Comparison of ENCODE assay signal across 8 cellular contexts in genomic region chr1:43274125-43274803, GRCh38. TPM values are rescaled to one million over a fixed set of nuclear protein-coding genes. Genes with fewer than 3 reads are reported as not detected.
A peak's percentile ranks its signal among the peaks of the same experiment; 100 is the strongest.
DNase-seq lines count a peak whose midpoint lies in the region; ATAC-seq and TF ChIP-seq lines count a peak whose summit lies in the region.

No MANE protein-coding gene starts in this region.

- no peaks in the 10 kb centered on the region for H3K9me3 Mint-ChIP-seq in activated CD8-positive, alpha-beta T cell treated with anti-CD3 and anti-CD28 coated beads, Interleukin-2, amount 10 ng/mL, durations not matched to agents 7 days and 5 days (ENCODE audit: insufficient read depth)

- H3F3A ChIP-seq in Loucy (ENCODE audit: low read depth): no peaks in the 10 kb centered on the region

- no peaks in the 10 kb centered on the region for H4K20me1 ChIP-seq in Loucy (ENCODE audit: insufficient read depth, low read length, poor library complexity, severe bottlenecking)

- H3K9me2 ChIP-seq in Loucy (replicated peaks; ENCODE audit: low read depth, low read length): no peaks in the 10 kb centered on the region

- CTCF ChIA-PET in activated CD8-positive, alpha-beta T cell treated with anti-CD3 and anti-CD28 coated beads, Interleukin-2, amount 10 ng/mL, durations not matched to agents 7 days and 5 days (lab: Charles Lee): no interaction called here

- H3K79me2 ChIP-seq in Loucy (ENCODE audit: insufficient read depth, low read length): no peaks in the 10 kb centered on the region

- DNase-seq in DMS53 (lab: John Stamatoyannopoulos, UW): peak; percentile 96
- DNase-seq in activated CD8-positive, alpha-beta T cell treated with anti-CD3 and anti-CD28 coated beads, Interleukin-2, amount 10 ng/mL, durations not matched to agents 7 days and 5 days: peak; percentile 75
- DNase-seq in foreskin keratinocyte: peak; percentile 17 to 65
- peak; percentile 19 for DNase-seq in stimulated activated CD4-positive, alpha-beta T cell treated with anti-CD3 and anti-CD28 coated beads, Interleukin-4, amount 100 ng/mL, for 24 hours
- DNase-seq in kidney glomerular epithelial cell (lab: John Stamatoyannopoulos, UW): no peak

- no peak for TF ChIP-seq CTCF in Loucy (conservative IDR thresholded peaks at IDR 0.05; ENCODE audit: low read length)
- TF ChIP-seq CTCF in foreskin keratinocyte (conservative IDR thresholded peaks at IDR 0.05): peak; percentile 1

- H3K4me3 ChIP-seq in Loucy (ENCODE audit: low read length, poor library complexity, severe bottlenecking): peak overlapping the region; percentile 32

- H3K36me3 Mint-ChIP-seq in activated CD8-positive, alpha-beta T cell treated with anti-CD3 and anti-CD28 coated beads, Interleukin-2, amount 10 ng/mL, durations not matched to agents 7 days and 5 days (ENCODE audit: low read depth): peaks cover 11% of the 10 kb centered on the region

- peak; percentile 84 for ATAC-seq in activated CD8-positive, alpha-beta T cell treated with anti-CD3 and anti-CD28 coated beads, Interleukin-2, amount 10 ng/mL, durations not matched to agents 7 days and 5 days
- peak; percentile 55 for ATAC-seq in foreskin keratinocyte
- no peak for ATAC-seq in HG03097 (IDR thresholded peaks at IDR 0.05; ENCODE audit: low FRiP score, unreplicated experiment)
- no peak for ATAC-seq in GM21723 (IDR thresholded peaks at IDR 0.05; ENCODE audit: unreplicated experiment)

- peaks cover 4% of the 10 kb centered on the region for H3K27me3 Mint-ChIP-seq in activated CD8-positive, alpha-beta T cell treated with anti-CD3 and anti-CD28 coated beads, Interleukin-2, amount 10 ng/mL, durations not matched to agents 7 days and 5 days (ENCODE audit: low read depth)

- H3K4me1 Mint-ChIP-seq in activated CD8-positive, alpha-beta T cell treated with anti-CD3 and anti-CD28 coated beads, Interleukin-2, amount 10 ng/mL, durations not matched to agents 7 days and 5 days (ENCODE audit: low read depth): peaks cover 34% of the 10 kb centered on the region

- H3K9ac ChIP-seq in Loucy (ENCODE audit: low read depth, low read length, poor library complexity, severe bottlenecking): no peak overlapping the region

- H3K9me3 ChIP-seq in Loucy (ENCODE audit: insufficient read depth, low read depth, low read length): no peaks in the 10 kb centered on the region

- H3K4me2 ChIP-seq in Loucy (ENCODE audit: low read depth, low read length, poor library complexity, severe bottlenecking): peak overlapping the region; percentile 59

- peaks cover 8% of the 10 kb centered on the region for H3K4me1 ChIP-seq in Loucy (ENCODE audit: insufficient read depth, low read length, poor library complexity, severe bottlenecking)
- no peaks in the 10 kb centered on the region for H3K4me1 ChIP-seq in foreskin keratinocyte

- peak overlapping the region; percentile 99 for H3K27ac Mint-ChIP-seq in activated CD8-positive, alpha-beta T cell treated with anti-CD3 and anti-CD28 coated beads, Interleukin-2, amount 10 ng/mL, durations not matched to agents 7 days and 5 days

- H3K27me3 ChIP-seq in Loucy (ENCODE audit: insufficient read depth, low read length, poor library complexity, severe bottlenecking): peaks cover 79% of the 10 kb centered on the region
- no peaks in the 10 kb centered on the region for H3K27me3 ChIP-seq in foreskin keratinocyte

- H3K27ac ChIP-seq in foreskin keratinocyte: no peak overlapping the region

- peak overlapping the region; percentile 90 for H2AFZ ChIP-seq in Loucy (ENCODE audit: low read length)

- POLR2A ChIA-PET in activated CD8-positive, alpha-beta T cell treated with anti-CD3 and anti-CD28 coated beads, Interleukin-2, amount 10 ng/mL, durations not matched to agents 7 days and 5 days (lab: Charles Lee): interaction anchor here (0.6 to 1.1 kb wide), 4 partner anchors 21 to 1358 kb away, joined by 3 to 7 read pairs (median 3); no protein-coding TSS in a partner anchor

- H3K36me3 ChIP-seq in Loucy (ENCODE audit: insufficient read depth, low read length): no peaks in the 10 kb centered on the region

- peak overlapping the region; percentile 50 for H3K4me3 Mint-ChIP-seq in activated CD8-positive, alpha-beta T cell treated with anti-CD3 and anti-CD28 coated beads, Interleukin-2, amount 10 ng/mL, durations not matched to agents 7 days and 5 days

RNA-seq across cellular contexts. Expression of gene TMEM125, which starts 4.5 kb away (rescaled TPM):
- not detected for total RNA-seq in activated CD8-positive, alpha-beta T cell treated with anti-CD3 and anti-CD28 coated beads, Interleukin-2, amount 10 ng/mL, durations not matched to agents 7 days and 5 days
- total RNA-seq in foreskin keratinocyte: 1.9 and 2.3 TPM in 2 replicates
- polyA plus RNA-seq in foreskin keratinocyte: 1.8 and 2.7 TPM in 2 replicates

RNA-seq across cellular contexts. Expression of gene C1orf210, which starts 11.1 kb away (rescaled TPM):
- total RNA-seq in activated CD8-positive, alpha-beta T cell treated with anti-CD3 and anti-CD28 coated beads, Interleukin-2, amount 10 ng/mL, durations not matched to agents 7 days and 5 days: not detected
- total RNA-seq in foreskin keratinocyte: 3.8 and 4.3 TPM in 2 replicates
- polyA plus RNA-seq in foreskin keratinocyte: 5.2 and 6.4 TPM in 2 replicates

RNA-seq across cellular contexts. Expression of gene TIE1, which starts 26.5 kb away (rescaled TPM):
- 1 to 10 TPM in 1 of 2 experiments, under 1 TPM in 1; 0.53 to 1.3 TPM for total RNA-seq in activated CD8-positive, alpha-beta T cell treated with anti-CD3 and anti-CD28 coated beads, Interleukin-2, amount 10 ng/mL, durations not matched to agents 7 days and 5 days
- total RNA-seq in foreskin keratinocyte: not detected in 2 replicates
- polyA plus RNA-seq in foreskin keratinocyte: not detected in 2 replicates

Comparison
In these comparisons a context has a peak if more than half of its experiments do, and no peak if none do; other contexts are left out.
1. ATAC-seq: peak in activated CD8-positive, alpha-beta T cell treated with anti-CD3 and anti-CD28 coated beads, Interleukin-2, amount 10 ng/mL, durations not matched to agents 7 days and 5 days (single experiment) and foreskin keratinocyte (single experiment); none in HG03097 (single experiment) and GM21723 (single experiment).